20 cellular contexts compared by ENCODE assay signal in genomic region chr11:44763111-44763820, GRCh38. TPM values are rescaled to one million over a fixed set of nuclear protein-coding genes. Genes with fewer than 3 reads are reported as not detected.
A peak's percentile ranks its signal among the peaks of the same experiment; 100 is the strongest.
DNase-seq lines count a peak whose midpoint lies in the region; FAIRE-seq and TF ChIP-seq lines count a peak whose summit lies in the region.
"Had no signal": no experiment of that assay in that cellular context is flagged by ENCODE, and none has a peak within 500 bp of the region (broad histone marks: within the 10 kb centered on the region; RNA-seq: fewer than 3 reads in every experiment).

No MANE protein-coding gene starts in this region.

- CTCF ChIA-PET in mammary epithelial cell (lab: Charles Lee; ENCODE audit: low non-redundant PET): no interaction called here
- CTCF ChIA-PET in MCF 10A (lab: Yijun Ruan, JAX): interaction anchor here (0.6 to 1.3 kb wide), 2 partner anchors 12 to 131 kb away, joined by 3 read pairs; no protein-coding TSS in a partner anchor

- dilution Hi-C loops in mammary epithelial cell (cut with HindIII; ENCODE audit: low sequenced_read_pairs): no loop called here

- 83% methylated on average over 5 of the region's 5 CpGs for WGBS in mammary epithelial cell (ENCODE audit: low coverage, missing lambda C conversion rate)
- WGBS in transverse colon (ENCODE audit: low coverage in 1 of 2), 2 donors: 78 to 100% methylated on average over 1 to 5 of the region's 5 CpGs

- BruUV-seq in mammary epithelial cell (replicated peaks; lab: Mats Ljungman, UMichigan) (no TSS peak), MCF 10A (replicated peaks; lab: Mats Ljungman, UMichigan) (no TSS peak)

- no peak for TF ChIP-seq EP300 in transverse colon (IDR thresholded peaks at IDR 0.05; ENCODE audit: low read depth)

- no peak overlapping the region for H2AFZ ChIP-seq in mammary epithelial cell (ENCODE audit: low read depth, low read length)

- no peak for TF ChIP-seq POLR2A in transverse colon (IDR thresholded peaks at IDR 0.05)
- no peak for TF ChIP-seq POLR2A in breast epithelium (IDR thresholded peaks at IDR 0.05)

- peaks cover 5% of the 10 kb centered on the region for H3K4me1 Mint-ChIP-seq in MCF 10A (ENCODE audit: insufficient read depth, unreplicated experiment)

- H3K27ac Mint-ChIP-seq in MCF 10A (ENCODE audit: low read depth, unreplicated experiment): no peak overlapping the region
- H3K27ac Mint-ChIP-seq: activated CD4-positive, alpha-beta T cell treated with anti-CD3 and anti-CD28 coated beads, Interleukin-2, amount 10 ng/mL, durations not matched to agents 24 days and 14 days; HFFc6 had no signal

- H3K9me3 ChIP-seq in mammary epithelial cell (replicated peaks; ENCODE audit: insufficient read depth, low read length) (no peaks in the 10 kb centered on the region), transverse colon (no peaks in the 10 kb centered on the region), breast epithelium (no peaks in the 10 kb centered on the region)
- H3K9me3 ChIP-seq: neutrophil had no signal

- H3K9me3 Mint-ChIP-seq in MCF 10A (ENCODE audit: unreplicated experiment): peaks cover 2% of the 10 kb centered on the region
- H3K9me3 Mint-ChIP-seq: activated CD4-positive, alpha-beta T cell treated with anti-CD3 and anti-CD28 coated beads, Interleukin-2, amount 10 ng/mL, durations not matched to agents 24 days and 14 days; effector memory CD8-positive, alpha-beta T cell had no signal

- no peaks in the 10 kb centered on the region for H3K4me1 ChIP-seq in mammary epithelial cell (ENCODE audit: insufficient read depth, low read length)
- peaks cover 5 to 30% (median 24%) of the 10 kb centered on the region in 4 donors for H3K4me1 ChIP-seq in transverse colon
- H3K4me1 ChIP-seq in breast epithelium: no peaks in the 10 kb centered on the region

- no peak overlapping the region for H3K4me3 ChIP-seq in mammary epithelial cell (replicated peaks in 1 of 3; ENCODE audit: insufficient read depth in 1 of 3, low read depth in 2 of 3, low read length in 3 of 3)
- no peak overlapping the region for H3K4me3 ChIP-seq in bronchial epithelial cell (ENCODE audit: low read depth, low read length)
- no peak overlapping the region for H3K4me3 ChIP-seq in transverse colon
- no peak overlapping the region for H3K4me3 ChIP-seq in breast epithelium
- H3K4me3 ChIP-seq: left lung had no signal

- H3K27me3 ChIP-seq in mammary epithelial cell (ENCODE audit: insufficient read depth, low read length) (no peaks in the 10 kb centered on the region), bronchial epithelial cell (ENCODE audit: control insufficient read depth, insufficient read depth, low read length) (no peaks in the 10 kb centered on the region), transverse colon (no peaks in the 10 kb centered on the region), breast epithelium (no peaks in the 10 kb centered on the region)
- H3K27me3 ChIP-seq: left lung had no signal

- H3K36me3 ChIP-seq in mammary epithelial cell (ENCODE audit: insufficient read depth, low read length) (no peaks in the 10 kb centered on the region), bronchial epithelial cell (ENCODE audit: control insufficient read depth, insufficient read depth, low read length) (no peaks in the 10 kb centered on the region), transverse colon (no peaks in the 10 kb centered on the region), breast epithelium (no peaks in the 10 kb centered on the region)
- H3K36me3 ChIP-seq: left lung, neutrophil had no signal

- peaks cover 16% of the 10 kb centered on the region for H3K27me3 Mint-ChIP-seq in MCF 10A (ENCODE audit: insufficient read depth, unreplicated experiment)
- H3K27me3 Mint-ChIP-seq: activated CD4-positive, alpha-beta T cell treated with anti-CD3 and anti-CD28 coated beads, Interleukin-2, amount 10 ng/mL, durations not matched to agents 24 days and 14 days had no signal

- H4K20me1 ChIP-seq in mammary epithelial cell (ENCODE audit: insufficient read depth, low read length): no peaks in the 10 kb centered on the region

- H3K79me2 ChIP-seq in mammary epithelial cell (ENCODE audit: insufficient read depth, low read length): no peaks in the 10 kb centered on the region

- intact Hi-C loops in mammary epithelial cell (cut with micrococcal nuclease): no loop called here
- intact Hi-C loops in MCF 10A (cut with micrococcal nuclease): no loop called here
- intact Hi-C loops in transverse colon (cut with DNase I; ENCODE audit: low total_unique reads): no loop called here
- intact Hi-C loops in breast epithelium (cut with DNase I; ENCODE audit: low total_unique reads): no loop called here

- H3K36me3 Mint-ChIP-seq in MCF 10A (ENCODE audit: insufficient read depth, unreplicated experiment): no peaks in the 10 kb centered on the region

- H3K27ac ChIP-seq in mammary epithelial cell (ENCODE audit: insufficient read depth, low read depth, low read length): no peak overlapping the region
- H3K27ac ChIP-seq in transverse colon: peak overlapping the region; percentile 2 to 84 (median 52)
- no peak overlapping the region for H3K27ac ChIP-seq in breast epithelium
- H3K27ac ChIP-seq: left lung, neutrophil, RWPE1 had no signal

- FAIRE-seq in bronchial epithelial cell (lab: Jason Lieb, UNC): no peak

- peak in 1 of 2 donors; percentile 2 for TF ChIP-seq CTCF in mammary epithelial cell (conservative IDR thresholded peaks at IDR 0.05 in 1 of 2, IDR thresholded peaks at IDR 0.05 in 1 of 2; ENCODE audit: extremely low read depth in 1 of 2, insufficient read depth in 1 of 2, low read depth in 1 of 2, low read length in 2 of 2)
- no peak for TF ChIP-seq CTCF in MCF 10A (IDR thresholded peaks at IDR 0.05; ENCODE audit: unreplicated experiment)
- TF ChIP-seq CTCF in bronchial epithelial cell (IDR thresholded peaks at IDR 0.05; ENCODE audit: insufficient read depth, low read length, severe bottlenecking): no peak
- TF ChIP-seq CTCF in transverse colon (IDR thresholded peaks at IDR 0.05): no peak
- no peak for TF ChIP-seq CTCF in breast epithelium (IDR thresholded peaks at IDR 0.05)

- DNase-seq in mammary epithelial cell (peak; percentile 20), MCF 10A (ENCODE audit: unreplicated experiment) (no peak), bronchial epithelial cell (ENCODE audit: low read depth) (peak; percentile 21), kidney glomerular epithelial cell (lab: John Stamatoyannopoulos, UW) (peak; percentile 61), transverse colon (no peak), NOMO-1 treated with DMSO at 0.1 percent for 48 hours (lab: John Stamatoyannopoulos, UW; ENCODE audit: unreplicated experiment) (no peak), breast epithelium (ENCODE audit: low spot score in 2 of 2) (no peak)
- DNase-seq in activated CD4-positive, alpha-beta T cell treated with anti-CD3 and anti-CD28 coated beads for 1 hour: no peak
- DNase-seq: activated CD4-positive, alpha-beta T cell treated with anti-CD3 and anti-CD28 coated beads, Interleukin-2, amount 10 ng/mL, durations not matched to agents 24 days and 14 days; activated T-cell treated with anti-CD3 and anti-CD28 coated beads, Interleukin-2, amount 50 U/mL, for 4 hours; anterior cingulate cortex; DMS 273 treated with DMSO at 0.1 percent for 48 hours; effector memory CD8-positive, alpha-beta T cell; HFFc6; left lung; NCI-H1930; NCI-H748 treated with DMSO at 0.1 percent for 48 hours; T-helper 2 cell had no signal

- no peak overlapping the region for H3K4me2 ChIP-seq in mammary epithelial cell (ENCODE audit: insufficient read depth, low read depth, low read length)

- no peak overlapping the region for H3K4me3 Mint-ChIP-seq in MCF 10A (ENCODE audit: unreplicated experiment)
- H3K4me3 Mint-ChIP-seq: activated CD4-positive, alpha-beta T cell treated with anti-CD3 and anti-CD28 coated beads, Interleukin-2, amount 10 ng/mL, durations not matched to agents 24 days and 14 days; activated T-cell treated with anti-CD3 and anti-CD28 coated beads, Interleukin-2, amount 50 U/mL, for 4 hours; effector memory CD8-positive, alpha-beta T cell; HFFc6 had no signal

- H3K9ac ChIP-seq in mammary epithelial cell (ENCODE audit: insufficient read depth, low read length): no peak overlapping the region

- in situ Hi-C loops in mammary epithelial cell (cut with MboI; ENCODE audit: low sequenced_read_pairs in 2 of 2) (no loop called here), transverse colon (cut with MboI; ENCODE audit: low pct_ligation_motif_present in 1 of 4, low pct_unique_long_range_greater_than_20kb in 1 of 4, low sequenced_read_pairs in 3 of 4) (no loop called here)

- POLR2A ChIA-PET in MCF 10A (lab: Yijun Ruan, JAX): no interaction called here

RNA-seq across cellular contexts. Expression of gene TSPAN18, which starts 36.5 kb away (rescaled TPM):
- total RNA-seq in mammary epithelial cell (not detected), MCF 10A (2022) (0.47 and 0.77 TPM in 2 replicates), bronchial epithelial cell (not detected in 2 replicates), transverse colon (10 to 100 TPM in 1 of 4 donors, 1 to 10 TPM in 3; 2.6 to 28.9 (median 4.9) TPM), breast epithelium (1 to 10 TPM; 1.0 to 2.0 (median 1.8) TPM)
- polyA plus RNA-seq in mammary epithelial cell: 0.08 TPM
- polyA minus RNA-seq in mammary epithelial cell: 5.0 TPM

Comparison
In these comparisons a context has a peak if more than half of its experiments do, and no peak if none do; other contexts are left out.
1. DNase-seq: peak in mammary epithelial cell (single experiment), bronchial epithelial cell (single experiment) and kidney glomerular epithelial cell (single experiment); none in MCF 10A (single experiment), transverse colon (single experiment), NOMO-1 treated with DMSO at 0.1 percent for 48 hours (single experiment), breast epithelium (0 of 2) and activated CD4-positive, alpha-beta T cell treated with anti-CD3 and anti-CD28 coated beads for 1 hour (single experiment).
2. H3K27ac ChIP-seq: peak in transverse colon (4 of 4); none in mammary epithelial cell (single experiment) and breast epithelium (0 of 2).